Comparison of ENCODE assay signal across 18 cellular contexts in the genomic region with DNA sequence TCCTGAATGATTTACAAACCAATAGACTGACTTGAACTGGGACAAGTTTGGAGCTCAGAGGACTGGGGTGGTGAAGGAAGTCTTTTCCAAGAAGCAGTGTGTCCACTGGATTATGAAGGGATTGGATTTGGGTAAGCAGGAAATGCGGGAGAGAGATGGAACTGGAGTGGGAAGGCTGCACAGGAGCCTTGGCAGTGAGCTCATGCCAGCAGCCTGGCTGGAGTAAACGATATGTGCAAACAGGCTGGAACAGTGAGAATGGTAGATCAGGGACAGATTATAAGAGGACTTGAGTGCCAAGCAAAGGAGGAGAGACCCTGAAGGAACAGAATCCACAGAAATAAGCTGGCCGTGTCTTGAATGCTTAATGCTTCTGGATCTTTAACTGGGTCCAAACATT.
DNase-seq lines count a peak whose midpoint lies in the region; ATAC-seq, FAIRE-seq and TF ChIP-seq lines count a peak whose summit lies in the region.
"Had no signal": no experiment of that assay in that cellular context is flagged by ENCODE, and none has a peak within 500 bp of the region (broad histone marks: within the 10 kb centered on the region; RNA-seq: fewer than 3 reads in every experiment).

No MANE protein-coding gene starts in this region.

- H2AFZ ChIP-seq in HepG2 (ENCODE audit: low read length), result no peak overlapping the region
- H2AFZ ChIP-seq: GM23248 had no signal

- FAIRE-seq in HepG2 (lab: Jason Lieb, UNC) (no peak), pancreas (lab: Jason Lieb, UNC) (no peak)
- FAIRE-seq: GM12878, GM18507, H54, K562 had no signal

- H3K4me2 ChIP-seq in HepG2 (ENCODE audit: low read depth, low read length), result no peak overlapping the region
- H3K4me2 ChIP-seq: BLaER1 treated with 17β-estradiol and CSF1 and Interleukin-3, amounts not matched to agents 10 nM and 100 nM had no signal

- DNase-seq in right lobe of liver, result no peak
- no peak for DNase-seq in HepG2 (ENCODE audit: low spot score)
- peak in 3 of 4 donors; percentile 33 to 50 (median 48) for DNase-seq in body of pancreas
- DNase-seq in pancreas, result peak in 1 of 6 donors; percentile 15
- DNase-seq in superior temporal gyrus (ENCODE audit: extremely low spot score), result no peak
- no peak for DNase-seq in NCI-H748 treated with DMSO at 0.1 percent for 48 hours (lab: John Stamatoyannopoulos, UW)
- no peak for DNase-seq in activated CD8-positive, alpha-beta memory T cell treated with anti-CD3 and anti-CD28 coated beads, Interleukin-2, amount 50 U/mL, for 4 hours
- DNase-seq: ACHN; CD4-positive, alpha-beta T cell; DMS79; GM23248 had no signal

- H3K27ac ChIP-seq in right lobe of liver (no peak overlapping the region), HepG2 (ENCODE audit: extremely low read length, insufficient read depth, low read length) (no peak overlapping the region), body of pancreas (peak overlapping the region; percentile 94 to 97 (median 95)), pancreas (peak overlapping the region; percentile 9 to 96 (median 91))
- H3K27ac ChIP-seq: BLaER1 treated with 17β-estradiol and CSF1 and Interleukin-3, amounts not matched to agents 10 nM and 100 nM; GM23248; HL-60 had no signal

- no peaks in the 10 kb centered on the region for H3K79me2 ChIP-seq in HepG2 (ENCODE audit: insufficient read depth, low read length)

- H4K20me1 ChIP-seq in HepG2 (ENCODE audit: insufficient read depth, low read length), result no peaks in the 10 kb centered on the region
- H4K20me1 ChIP-seq: BLaER1 treated with 17β-estradiol and CSF1 and Interleukin-3, amounts not matched to agents 10 nM and 100 nM had no signal

- peaks cover 0 to 23% (median 5%) of the 10 kb centered on the region in 4 donors for H3K4me1 ChIP-seq in right lobe of liver
- H3K4me1 ChIP-seq in HepG2 (ENCODE audit: insufficient read depth, low read length), result peaks cover 53% of the 10 kb centered on the region
- H3K4me1 ChIP-seq in body of pancreas, result peaks cover 85% of the 10 kb centered on the region
- peaks cover 51 to 72% (median 65%) of the 10 kb centered on the region in 3 donors for H3K4me1 ChIP-seq in pancreas
- H3K4me1 ChIP-seq: BLaER1 treated with 17β-estradiol and CSF1 and Interleukin-3, amounts not matched to agents 10 nM and 100 nM had no signal

- no peaks in the 10 kb centered on the region for H3K9me3 ChIP-seq in right lobe of liver
- no peaks in the 10 kb centered on the region for H3K9me3 ChIP-seq in HepG2 (ENCODE audit: low read length)
- no peaks in the 10 kb centered on the region for H3K9me3 ChIP-seq in body of pancreas
- no peaks in the 10 kb centered on the region for H3K9me3 ChIP-seq in pancreas

- no peak for TF ChIP-seq CTCF in right lobe of liver (IDR thresholded peaks at IDR 0.05)
- no peak for TF ChIP-seq CTCF in HepG2 (CRISPR knock-in tag; IDR thresholded peaks at IDR 0.05)
- no peak for TF ChIP-seq CTCF in body of pancreas (IDR thresholded peaks at IDR 0.05)
- TF ChIP-seq CTCF in pancreas (IDR thresholded peaks at IDR 0.05), result no peak

- intact Hi-C loops in right lobe of liver (cut with DNase I), result no loop called here
- intact Hi-C loops in HepG2 (cut with micrococcal nuclease; ENCODE audit: unreplicated experiment), result no loop called here
- intact Hi-C loops in body of pancreas (cut with DNase I), result no loop called here
- intact Hi-C loops in pancreas (cut with DNase I), result no loop called here

- TF ChIP-seq RAD21 in HepG2 (CRISPR knock-in tag; IDR thresholded peaks at IDR 0.05), result no peak

- 40% methylated on average over 3 of the region's 3 CpGs for WGBS in right lobe of liver (ENCODE audit: insufficient coverage, low coverage, low lambda C conversion rate, missing lambda C conversion rate)
- 73% methylated on average over 3 of the region's 3 CpGs for WGBS in HepG2 (ENCODE audit: low lambda C conversion rate)
- WGBS in body of pancreas, 2 donors, result 13 to 21% methylated on average over 3 of the region's 3 CpGs
- WGBS in pancreas, 2 donors, result 9 to 20% methylated on average over 3 of the region's 3 CpGs

- BruUV-seq in HepG2 (replicated peaks; lab: Mats Ljungman, UMichigan), result no TSS peak

- POLR2A ChIA-PET in HepG2 (lab: Yijun Ruan, JAX), result no interaction called here

- H3K27me3 ChIP-seq in right lobe of liver (no peaks in the 10 kb centered on the region), HepG2 (ENCODE audit: control insufficient read depth in 1 of 2, insufficient read depth in 2 of 2, low read length in 2 of 2) (no peaks in the 10 kb centered on the region; a peak in 1 of 5 replicates), body of pancreas (no peaks in the 10 kb centered on the region), pancreas (no peaks in the 10 kb centered on the region)
- H3K27me3 ChIP-seq: BLaER1 treated with 17β-estradiol and CSF1 and Interleukin-3, amounts not matched to agents 10 nM and 100 nM had no signal

- CTCF ChIA-PET in HepG2 (lab: Yijun Ruan, JAX; ENCODE audit: low intra/inter-chr PET ratio, low total read pairs), result no interaction called here

- TF ChIP-seq POLR2A in right lobe of liver (IDR thresholded peaks at IDR 0.05) (no peak), HepG2 (IDR thresholded peaks at IDR 0.05; ENCODE audit: insufficient read depth in 1 of 2, low read depth in 2 of 2, low read length in 2 of 2) (no peak), body of pancreas (IDR thresholded peaks at IDR 0.05) (no peak)

- H3K4me3 ChIP-seq in right lobe of liver (no peak overlapping the region), HepG2 (replicated peaks in 1 of 3; ENCODE audit: insufficient read depth in 1 of 3, low read depth in 2 of 3, low read length in 3 of 3) (no peak overlapping the region), body of pancreas (no peak overlapping the region), pancreas (no peak overlapping the region)
- H3K4me3 ChIP-seq: BLaER1 treated with 17β-estradiol and CSF1 and Interleukin-3, amounts not matched to agents 10 nM and 100 nM; GM12878; GM23248; K562 had no signal

- TF ChIP-seq EP300 in HepG2 (IDR thresholded peaks at IDR 0.05; ENCODE audit: low read depth in 2 of 2, low read length in 2 of 2) (no peak), HepG2 (CRISPR knock-in tag; IDR thresholded peaks at IDR 0.05; ENCODE audit: borderline replicate concordance) (no peak)

- no peak overlapping the region for H3K9ac ChIP-seq in HepG2 (ENCODE audit: insufficient read depth, low read depth, low read length)
- H3K9ac ChIP-seq: BLaER1 treated with 17β-estradiol and CSF1 and Interleukin-3, amounts not matched to agents 10 nM and 100 nM; GM23248 had no signal

- in situ Hi-C loops in HepG2 (cut with HindIII; ENCODE audit: extremely low pct_ligation_motif_present, low pct_unique_long_range_greater_than_20kb), result no loop called here

- no peaks in the 10 kb centered on the region for H3K36me3 ChIP-seq in right lobe of liver
- no peaks in the 10 kb centered on the region for H3K36me3 ChIP-seq in HepG2 (replicated peaks in 1 of 2; ENCODE audit: control insufficient read depth in 1 of 2, insufficient read depth in 2 of 2, low read length in 2 of 2)
- H3K36me3 ChIP-seq in body of pancreas (replicated peaks in 1 of 2; ENCODE audit: insufficient read depth in 1 of 2, low read depth in 2 of 2), result no peaks in the 10 kb centered on the region
- no peaks in the 10 kb centered on the region for H3K36me3 ChIP-seq in pancreas
- H3K36me3 ChIP-seq: BLaER1 treated with 17β-estradiol and CSF1 and Interleukin-3, amounts not matched to agents 10 nM and 100 nM had no signal

- ATAC-seq in right lobe of liver (peak in 3 of 4 donors; percentile 40 to 65 (median 64)), HepG2 (no peak), body of pancreas (no peak), pancreas (peak in 1 of 4 donors; percentile 1)
- ATAC-seq: GM12878, HCT116, K562 had no signal

TF ChIP-seq in HepG2, 621 proteins besides CTCF, POLR2A, EP300 and RAD21 (continues in another document):
- TF ChIP-seq, protein P1, sequence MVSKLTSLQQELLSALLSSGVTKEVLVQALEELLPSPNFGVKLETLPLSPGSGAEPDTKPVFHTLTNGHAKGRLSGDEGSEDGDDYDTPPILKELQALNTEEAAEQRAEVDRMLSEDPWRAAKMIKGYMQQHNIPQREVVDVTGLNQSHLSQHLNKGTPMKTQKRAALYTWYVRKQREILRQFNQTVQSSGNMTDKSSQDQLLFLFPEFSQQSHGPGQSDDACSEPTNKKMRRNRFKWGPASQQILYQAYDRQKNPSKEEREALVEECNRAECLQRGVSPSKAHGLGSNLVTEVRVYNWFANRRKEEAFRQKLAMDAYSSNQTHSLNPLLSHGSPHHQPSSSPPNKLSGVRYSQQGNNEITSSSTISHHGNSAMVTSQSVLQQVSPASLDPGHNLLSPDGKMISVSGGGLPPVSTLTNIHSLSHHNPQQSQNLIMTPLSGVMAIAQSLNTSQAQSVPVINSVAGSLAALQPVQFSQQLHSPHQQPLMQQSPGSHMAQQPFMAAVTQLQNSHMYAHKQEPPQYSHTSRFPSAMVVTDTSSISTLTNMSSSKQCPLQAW (CRISPR knock-in tag; IDR thresholded peaks at IDR 0.05), result no peak
- TF ChIP-seq RARG (CRISPR knock-in tag; IDR thresholded peaks at IDR 0.05; ENCODE audit: low read depth) (no peak), NFE2L1 (CRISPR knock-in tag; IDR thresholded peaks at IDR 0.05; ENCODE audit: borderline replicate concordance) (no peak), TCF7L2 (IDR thresholded peaks at IDR 0.05; ENCODE audit: low read depth, low read length) (no peak)

Comparison
In these comparisons a context has a peak if more than half of its experiments do, and no peak if none do; other contexts are left out.
1. ATAC-seq: peak in right lobe of liver (3 of 4); none in HepG2 (single experiment) and body of pancreas (single experiment).
2. DNase-seq: peak in body of pancreas (3 of 4); none in right lobe of liver (0 of 3), HepG2 (single experiment), superior temporal gyrus (single experiment), NCI-H748 treated with DMSO at 0.1 percent for 48 hours (single experiment) and activated CD8-positive, alpha-beta memory T cell treated with anti-CD3 and anti-CD28 coated beads, Interleukin-2, amount 50 U/mL, for 4 hours (single experiment).
3. H3K27ac ChIP-seq: peak in body of pancreas (4 of 4) and pancreas (4 of 4); none in right lobe of liver (0 of 3) and HepG2 (single experiment).